In genomic region chr12:17204289-17205054, GRCh38 we compare ENCODE assay signal across 14 cellular contexts.
DNase-seq lines count a peak whose midpoint lies in the region; TF ChIP-seq lines count a peak whose summit lies in the region.
"Had no signal": no experiment of that assay in that cellular context is flagged by ENCODE, and none has a peak within 500 bp of the region (broad histone marks: within the 10 kb centered on the region; RNA-seq: fewer than 3 reads in every experiment).

No MANE protein-coding gene starts in this region.

- H3K9me3 ChIP-seq in H9 (ENCODE audit: control insufficient read depth, low read depth, low read length) = no peaks in the 10 kb centered on the region
- H3K9me3 ChIP-seq in endodermal cell (ENCODE audit: control insufficient read depth, low read length) = peaks cover 10% of the 10 kb centered on the region
- peaks cover 0 to 12% of the 10 kb centered on the region in 2 donors for H3K9me3 ChIP-seq in neuronal stem cell (replicated peaks in 1 of 2; ENCODE audit: control insufficient read depth in 2 of 2, insufficient read depth in 1 of 2, low read depth in 1 of 2, low read length in 2 of 2)
- no peaks in the 10 kb centered on the region for H3K9me3 ChIP-seq in mammary epithelial cell (replicated peaks; ENCODE audit: insufficient read depth, low read length)
- H3K9me3 ChIP-seq: Caco-2 had no signal

- H2AK5ac ChIP-seq in H9 (ENCODE audit: insufficient read length, low read length) = no peak overlapping the region
- peak overlapping the region; percentile 65 for H2AK5ac ChIP-seq in neuronal stem cell (ENCODE audit: low read depth, low read length)

- no peak overlapping the region for H3K18ac ChIP-seq in H9 (ENCODE audit: insufficient read length, low read depth, low read length)
- H3K18ac ChIP-seq in neuronal stem cell (ENCODE audit: low read length) = peak overlapping the region; percentile 90

- in situ Hi-C loops in mammary epithelial cell (cut with MboI; ENCODE audit: low sequenced_read_pairs in 2 of 2) = no loop called here

- H3K79me2 ChIP-seq in H9 (ENCODE audit: insufficient read depth, low read length) = no peaks in the 10 kb centered on the region
- no peaks in the 10 kb centered on the region for H3K79me2 ChIP-seq in mammary epithelial cell (ENCODE audit: insufficient read depth, low read length)

- no peak overlapping the region for H3K4me2 ChIP-seq in H9 (ENCODE audit: insufficient read depth, insufficient read length, low read length)
- H3K4me2 ChIP-seq in neuronal stem cell (ENCODE audit: insufficient read depth, low read length, poor library complexity, severe bottlenecking) = no peak overlapping the region
- H3K4me2 ChIP-seq in mammary epithelial cell (ENCODE audit: insufficient read depth, low read depth, low read length) = no peak overlapping the region

- no peak overlapping the region for H3K27ac ChIP-seq in H9 (ENCODE audit: insufficient read length, low read depth, low read length)
- no peak overlapping the region for H3K27ac ChIP-seq in endodermal cell (ENCODE audit: low read depth, low read length)
- H3K27ac ChIP-seq in neuronal stem cell (replicated peaks; ENCODE audit: low read length) = no peak overlapping the region
- H3K27ac ChIP-seq in mammary epithelial cell (ENCODE audit: insufficient read depth, low read depth, low read length) = no peak overlapping the region
- H3K27ac ChIP-seq: C4-2B had no signal

- H3K36me3 Mint-ChIP-seq in H9 (ENCODE audit: insufficient read depth in 1 of 3, low read depth in 3 of 3) (peaks cover 0 to 6% (median 0%) of the 10 kb centered on the region in 3 experiments; a peak in 2 of 7 replicates), endodermal cell (ENCODE audit: low read depth) (no peaks in the 10 kb centered on the region)

- H4K20me1 ChIP-seq in H9 (ENCODE audit: control insufficient read depth, insufficient read depth, insufficient read length) (no peaks in the 10 kb centered on the region), mammary epithelial cell (ENCODE audit: insufficient read depth, low read length) (no peaks in the 10 kb centered on the region)

- H3K23me2 ChIP-seq in H9 (ENCODE audit: insufficient read length, low read depth, low read length, poor library complexity, severe bottlenecking) = no peaks in the 10 kb centered on the region

- no peak overlapping the region for H3K4me3 Mint-ChIP-seq in H9
- H3K4me3 Mint-ChIP-seq in endodermal cell = no peak overlapping the region
- H3K4me3 Mint-ChIP-seq: CD4-positive, alpha-beta T cell had no signal

- H3K4me3 ChIP-seq in endodermal cell (ENCODE audit: low read length) (no peak overlapping the region), neuronal stem cell (ENCODE audit: low read length in 2 of 2) (peak overlapping the region in 1 of 2 donors; percentile 58), mammary epithelial cell (replicated peaks in 1 of 3; ENCODE audit: insufficient read depth in 1 of 3, low read depth in 2 of 3, low read length in 3 of 3) (no peak overlapping the region)

- no TSS peak for BruUV-seq in mammary epithelial cell (replicated peaks; lab: Mats Ljungman, UMichigan)

- H3K27me3 Mint-ChIP-seq in H9 (ENCODE audit: low read depth) (no peaks in the 10 kb centered on the region), endodermal cell (ENCODE audit: insufficient read depth) (no peaks in the 10 kb centered on the region)
- H3K27me3 Mint-ChIP-seq: CD4-positive, alpha-beta T cell had no signal

- H3K9ac ChIP-seq in H9 (ENCODE audit: extremely low read depth, insufficient read length, low read length) (no peak overlapping the region), endodermal cell (ENCODE audit: extremely low read depth, low read length, poor library complexity, severe bottlenecking) (no peak overlapping the region), neuronal stem cell (ENCODE audit: low read depth, low read length, poor library complexity) (no peak overlapping the region), mammary epithelial cell (ENCODE audit: insufficient read depth, low read length) (no peak overlapping the region)

- no peak overlapping the region for H3K4ac ChIP-seq in H9 (ENCODE audit: low read depth, low read length)
- H3K4ac ChIP-seq in neuronal stem cell (ENCODE audit: low read length) = no peak overlapping the region

- H3K27me3 ChIP-seq in H9 (ENCODE audit: insufficient read depth, low read length) = no peaks in the 10 kb centered on the region
- no peaks in the 10 kb centered on the region for H3K27me3 ChIP-seq in endodermal cell (ENCODE audit: control insufficient read depth, insufficient read depth, low read length, poor library complexity, severe bottlenecking)
- H3K27me3 ChIP-seq in neuronal stem cell (ENCODE audit: control insufficient read depth in 3 of 3, insufficient read depth in 3 of 3, low read depth in 1 of 3, low read length in 3 of 3) = no peaks in the 10 kb centered on the region
- no peaks in the 10 kb centered on the region for H3K27me3 ChIP-seq in mammary epithelial cell (ENCODE audit: insufficient read depth, low read length)

- H3K23ac ChIP-seq in H9 (ENCODE audit: insufficient read length, low read depth, low read length) (no peak overlapping the region), neuronal stem cell (ENCODE audit: low read depth, low read length, poor library complexity) (peak overlapping the region; percentile 73)

- dilution Hi-C loops in mammary epithelial cell (cut with HindIII; ENCODE audit: low sequenced_read_pairs) = no loop called here

- no peak overlapping the region for H2BK12ac ChIP-seq in H9 (ENCODE audit: insufficient read length, low read depth, low read length)
- H2BK12ac ChIP-seq in neuronal stem cell (ENCODE audit: low read length) = no peak overlapping the region

- H2BK5ac ChIP-seq in H9 (ENCODE audit: insufficient read length, low read length) = no peak overlapping the region
- peak overlapping the region; percentile 75 for H2BK5ac ChIP-seq in neuronal stem cell (ENCODE audit: low read length)

- TF ChIP-seq CTCF in H9 (conservative IDR thresholded peaks at IDR 0.05) (peak; percentile 27; the same call in 2 of the 3 replicates), endodermal cell (conservative IDR thresholded peaks at IDR 0.05) (peak; percentile 37), mammary epithelial cell (conservative IDR thresholded peaks at IDR 0.05 in 1 of 2, IDR thresholded peaks at IDR 0.05 in 1 of 2; ENCODE audit: extremely low read depth in 1 of 2, insufficient read depth in 1 of 2, low read depth in 1 of 2, low read length in 2 of 2) (no peak)

- H3K79me1 ChIP-seq in H9 (ENCODE audit: insufficient read depth, low read depth, low read length, poor library complexity, severe bottlenecking) (no peaks in the 10 kb centered on the region), neuronal stem cell (ENCODE audit: low read depth, low read length) (no peaks in the 10 kb centered on the region)

- H3K4me1 ChIP-seq in H9 (ENCODE audit: insufficient read depth, low read length) (no peaks in the 10 kb centered on the region), endodermal cell (ENCODE audit: control insufficient read depth, insufficient read depth, low read length) (no peaks in the 10 kb centered on the region), neuronal stem cell (ENCODE audit: control insufficient read depth in 2 of 2, insufficient read depth in 1 of 2, low read depth in 1 of 2, low read length in 2 of 2) (no peaks in the 10 kb centered on the region), mammary epithelial cell (ENCODE audit: insufficient read depth, low read length) (no peaks in the 10 kb centered on the region)
- H3K4me1 ChIP-seq: Caco-2 had no signal

- H2BK15ac ChIP-seq in H9 (ENCODE audit: low read depth, low read length) = no peak overlapping the region
- H2BK15ac ChIP-seq in neuronal stem cell (ENCODE audit: low read length) = peak overlapping the region; percentile 65

- H3K14ac ChIP-seq in H9 (ENCODE audit: insufficient read depth, low read length) (no peak overlapping the region), neuronal stem cell (ENCODE audit: low read length) (no peak overlapping the region)

- H2AFZ ChIP-seq in H9 (ENCODE audit: low read length) (no peak overlapping the region), neuronal stem cell (ENCODE audit: low read length) (no peak overlapping the region), mammary epithelial cell (ENCODE audit: low read depth, low read length) (no peak overlapping the region)

- intact Hi-C loops in mammary epithelial cell (cut with micrococcal nuclease) = no loop called here

- peak; percentile 23; the same call in 1 of the 2 replicates for TF ChIP-seq RAD21 in Ishikawa (IDR thresholded peaks at IDR 0.05; ENCODE audit: low read depth)

- H4K8ac ChIP-seq in H9 (replicated peaks; ENCODE audit: insufficient read length, low read depth, low read length) (no peak overlapping the region), neuronal stem cell (ENCODE audit: low read depth, low read length) (no peak overlapping the region)

- H4K5ac ChIP-seq in H9 (ENCODE audit: insufficient read length, low read depth, low read length) = no peak overlapping the region

- TF ChIP-seq EP300 in Ishikawa (IDR thresholded peaks at IDR 0.05; ENCODE audit: borderline replicate concordance) = no peak

- CTCF ChIA-PET in mammary epithelial cell (lab: Charles Lee; ENCODE audit: low non-redundant PET) = no interaction called here

- DNase-seq in H9 (peak; percentile 38), endodermal cell (no peak), neuronal stem cell (ENCODE audit: low spot score) (no peak), mammary epithelial cell (no peak), NCI-H1417 (lab: John Stamatoyannopoulos, UW) (no peak), retina (no peak), RPMI8226 (no peak)
- DNase-seq: ACHN; AML-193; Caco-2; CD4-positive, alpha-beta T cell; HCEC 1CT had no signal

- no CpG with 5 or more reads among the region's 3 CpGs for WGBS in H9 (ENCODE audit: extremely low coverage, insufficient read length, low lambda C conversion rate)
- WGBS in endodermal cell (ENCODE audit: insufficient coverage in 1 of 2, insufficient read length in 1 of 2), 2 experiments = 80 to 89% methylated on average over 1 to 3 of the region's 3 CpGs
- no CpG with 5 or more reads among the region's 3 CpGs for WGBS in neuronal stem cell (ENCODE audit: extremely low coverage in 2 of 2, insufficient read length in 2 of 2, insufficient replicate concordance in 1 of 2), 2 donors
- 38% methylated on average over 1 of the region's 3 CpGs for WGBS in mammary epithelial cell (ENCODE audit: low coverage, missing lambda C conversion rate)

- H3T11ph ChIP-seq in H9 (ENCODE audit: low read length) = no peak overlapping the region

- H2BK20ac ChIP-seq in H9 (ENCODE audit: low read depth, low read length, poor library complexity, severe bottlenecking) = no peak overlapping the region

- no peak overlapping the region for H2BK120ac ChIP-seq in H9 (ENCODE audit: low read depth, low read length, poor library complexity, severe bottlenecking)
- no peak overlapping the region for H2BK120ac ChIP-seq in neuronal stem cell (ENCODE audit: low read depth, low read length)

- H3K4me1 Mint-ChIP-seq in H9 = peaks cover 2 to 8% of the 10 kb centered on the region in 2 experiments; a peak in 2 of 4 replicates
- H3K4me1 Mint-ChIP-seq in endodermal cell = no peaks in the 10 kb centered on the region

- H3K56ac ChIP-seq in H9 (ENCODE audit: insufficient read length, low read depth, low read length) = no peak overlapping the region

- H3K36me3 ChIP-seq in endodermal cell (ENCODE audit: control insufficient read depth, insufficient read depth, low read length) = no peaks in the 10 kb centered on the region
- no peaks in the 10 kb centered on the region for H3K36me3 ChIP-seq in neuronal stem cell (replicated peaks in 1 of 2; ENCODE audit: control insufficient read depth in 2 of 2, insufficient read depth in 2 of 2, low read length in 2 of 2)
- H3K36me3 ChIP-seq in mammary epithelial cell (ENCODE audit: insufficient read depth, low read length) = no peaks in the 10 kb centered on the region

- H3K27ac Mint-ChIP-seq in H9 = no peak overlapping the region
- H3K27ac Mint-ChIP-seq in endodermal cell = no peak overlapping the region
- H3K27ac Mint-ChIP-seq: CD4-positive, alpha-beta T cell had no signal

- no peak overlapping the region for H4K91ac ChIP-seq in H9 (ENCODE audit: insufficient read length, low read depth, low read length)
- no peak overlapping the region for H4K91ac ChIP-seq in neuronal stem cell (ENCODE audit: low read depth, low read length, poor library complexity)

- H3K9me3 Mint-ChIP-seq in H9 = peaks cover 3 to 10% of the 10 kb centered on the region in 2 experiments; a peak in 2 of 5 replicates
- H3K9me3 Mint-ChIP-seq in endodermal cell = peaks cover 19% of the 10 kb centered on the region

Comparison
In these comparisons a context has a peak if more than half of its experiments do, and no peak if none do; other contexts are left out.
1. CTCF ChIP-seq: peak in H9 (single experiment) and endodermal cell (single experiment); none in mammary epithelial cell (0 of 2).